In the genomic region with DNA sequence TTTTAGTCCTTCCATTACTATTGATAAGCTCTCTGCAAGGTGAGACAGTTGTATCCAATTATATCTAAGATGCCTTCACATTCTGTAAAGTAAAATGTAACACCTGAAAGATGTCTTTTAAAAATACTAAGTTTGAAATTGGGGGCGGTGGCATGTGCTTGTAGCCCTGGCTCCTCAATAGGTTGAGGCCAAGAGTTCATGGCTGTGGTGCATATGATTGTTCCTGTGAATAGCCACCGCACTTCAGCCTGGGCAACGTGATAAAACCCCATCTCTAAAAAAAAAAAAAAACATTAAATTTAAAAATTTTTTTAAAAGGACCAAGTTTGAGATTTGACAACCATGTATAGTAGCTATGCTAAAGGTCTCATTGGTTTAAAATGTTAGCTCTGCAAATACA, we compare ENCODE assay signal across 29 cellular contexts.
"Had no signal": no experiment of that assay in that cellular context is flagged by ENCODE, and none has a peak within 500 bp of the region (broad histone marks: within the 10 kb centered on the region; RNA-seq: fewer than 3 reads in every experiment).

No MANE protein-coding gene starts in this region.

- FAIRE-seq: RCC 7860, TTC549 had no signal

- H3K27ac Mint-ChIP-seq: activated B cell treated with CpG ODN at 0.5 μM for 24 hours; activated CD4-positive, alpha-beta T cell treated with anti-CD3 and anti-CD28 coated beads, Interleukin-2, amount 10 ng/mL, durations not matched to agents 24 days and 14 days; activated naive CD8-positive, alpha-beta T cell treated with anti-CD3 and anti-CD28 coated beads, Interleukin-2, amount 50 U/mL, for 24 hours; T-cell had no signal

- ATAC-seq: activated naive CD4-positive, alpha-beta T cell treated with anti-CD3 and anti-CD28 coated beads, Interleukin-2, amount 50 U/mL, for 72 hours; activated naive CD8-positive, alpha-beta T cell treated with anti-CD3 and anti-CD28 coated beads, Interleukin-2, amount 50 U/mL, for 24 hours; body of pancreas; T-cell had no signal

- H3K4me2 ChIP-seq: KMS-11 had no signal

- H3K4me3 Mint-ChIP-seq: activated B cell treated with CpG ODN at 0.5 μM for 24 hours; activated CD4-positive, alpha-beta T cell treated with anti-CD3 and anti-CD28 coated beads, Interleukin-2, amount 10 ng/mL, durations not matched to agents 24 days and 14 days; activated naive CD8-positive, alpha-beta T cell treated with anti-CD3 and anti-CD28 coated beads, Interleukin-2, amount 50 U/mL, for 24 hours; T-cell had no signal

- H3K27me3 ChIP-seq: ascending aorta, body of pancreas had no signal

- H3K27me3 Mint-ChIP-seq: activated B cell treated with CpG ODN at 0.5 μM for 24 hours; activated CD4-positive, alpha-beta T cell treated with anti-CD3 and anti-CD28 coated beads, Interleukin-2, amount 10 ng/mL, durations not matched to agents 24 days and 14 days; activated naive CD8-positive, alpha-beta T cell treated with anti-CD3 and anti-CD28 coated beads, Interleukin-2, amount 50 U/mL, for 24 hours; T-cell had no signal

- H3K9ac ChIP-seq: KMS-11 had no signal

- DNase-seq: activated B cell treated with CpG ODN at 0.5 μM for 24 hours; activated CD4-positive, alpha-beta T cell treated with anti-CD3 and anti-CD28 coated beads for 1 hour; activated CD4-positive, alpha-beta T cell treated with anti-CD3 and anti-CD28 coated beads, Interleukin-2, amount 10 ng/mL, durations not matched to agents 24 days and 14 days; activated CD4-positive, alpha-beta T cell treated with anti-CD3 and anti-CD28 coated beads, Interleukin-2, amount 50 U/mL, for 48 hours; activated effector memory CD4-positive, alpha-beta T cell treated with anti-CD3 and anti-CD28 coated beads, Interleukin-2, amount 50 U/mL, for 16 hours; activated naive CD4-positive, alpha-beta T cell treated with Interleukin-2 at 50 U/mL for 16 hours; activated naive CD8-positive, alpha-beta T cell treated with anti-CD3 and anti-CD28 coated beads, Interleukin-2, amount 50 U/mL, for 24 hours; activated T-cell treated with anti-CD3 and anti-CD28 coated beads for 4 hours; amniotic stem cell; body of pancreas; MM.1S; NCI-H1105; NCI-H1436; NCI-H1694 treated with DMSO at 0.1 percent for 48 hours; NCI-H2029 treated with DMSO at 0.1 percent for 48 hours; NCI-H345; NCI-H510A; NCI-H526 treated with DMSO at 0.1 percent for 48 hours; NCI-H82; OCI-M1; SHP77 treated with DMSO at 0.1 percent for 48 hours; T-cell; T-helper 2 cell; T1000 had no signal

- H3K4me3 ChIP-seq: ascending aorta, body of pancreas had no signal

- H3K9me3 Mint-ChIP-seq: activated B cell treated with CpG ODN at 0.5 μM for 24 hours; activated CD4-positive, alpha-beta T cell treated with anti-CD3 and anti-CD28 coated beads, Interleukin-2, amount 10 ng/mL, durations not matched to agents 24 days and 14 days; activated naive CD4-positive, alpha-beta T cell treated with anti-CD3 and anti-CD28 coated beads, Interleukin-2, amount 50 U/mL, for 72 hours; activated naive CD8-positive, alpha-beta T cell treated with anti-CD3 and anti-CD28 coated beads, Interleukin-2, amount 50 U/mL, for 24 hours; T-cell had no signal

- H3K27ac ChIP-seq: ascending aorta, body of pancreas, KMS-11 had no signal

- H3K9me3 ChIP-seq: ascending aorta, body of pancreas had no signal
